In the genomic region with DNA sequence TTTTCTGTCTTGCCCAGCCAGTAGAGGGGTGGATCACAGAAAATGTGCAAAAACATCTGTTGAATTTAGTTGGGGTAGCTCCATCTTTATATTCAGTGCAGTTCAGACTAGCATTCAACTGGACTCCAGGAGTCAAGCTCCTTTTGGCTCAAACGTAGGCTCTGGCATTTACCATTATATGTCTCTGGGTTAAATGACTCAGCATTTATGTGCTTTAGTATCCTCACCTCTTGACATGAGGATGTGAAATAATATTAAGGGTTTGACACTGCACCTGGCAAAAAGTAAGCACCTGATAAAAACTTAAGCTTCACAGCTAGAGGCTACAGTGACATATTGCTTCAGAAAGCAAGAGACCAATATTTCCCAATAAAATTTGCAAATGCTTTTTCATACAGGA, we compare ENCODE assay signal across 30 cellular contexts. TPM values are rescaled to one million over a fixed set of nuclear protein-coding genes. Genes with fewer than 3 reads are reported as not detected.
A peak's percentile ranks its signal among the peaks of the same experiment; 100 is the strongest.
DNase-seq lines count a peak whose midpoint lies in the region; ATAC-seq and TF ChIP-seq lines count a peak whose summit lies in the region.
"Had no signal": no experiment of that assay in that cellular context is flagged by ENCODE, and none has a peak within 500 bp of the region (broad histone marks: within the 10 kb centered on the region; RNA-seq: fewer than 3 reads in every experiment).

No MANE protein-coding gene starts in this region.

- no peaks in the 10 kb centered on the region for H3K4me1 ChIP-seq in SK-N-SH (ENCODE audit: control insufficient read depth in 1 of 2, insufficient read depth in 2 of 2, low read depth in 1 of 2, low read length in 1 of 2)
- H3K4me1 ChIP-seq in HUES6 (ENCODE audit: control insufficient read depth, insufficient read depth, low read length): no peaks in the 10 kb centered on the region
- H3K4me1 ChIP-seq: tibial artery had no signal

- H3K9me3 Mint-ChIP-seq in activated T-helper 17 cell treated with anti-CD3 and anti-CD28 coated beads, Interleukin-2, amount 50 U/mL, for 72 hours: no peaks in the 10 kb centered on the region
- H3K9me3 Mint-ChIP-seq: CD8-positive, alpha-beta memory T cell; H9; naive thymus-derived CD8-positive, alpha-beta T cell had no signal

- 67% methylated on average over 1 of the region's 1 CpG for WGBS in SK-N-SH (ENCODE audit: low lambda C conversion rate)

- H3K4me1 Mint-ChIP-seq in activated T-helper 17 cell treated with anti-CD3 and anti-CD28 coated beads, Interleukin-2, amount 50 U/mL, for 72 hours: peaks cover 7% of the 10 kb centered on the region
- H3K4me1 Mint-ChIP-seq: H9 had no signal

- no peaks in the 10 kb centered on the region for H3K27me3 ChIP-seq in SK-N-SH (ENCODE audit: insufficient read depth)
- no peaks in the 10 kb centered on the region for H3K27me3 ChIP-seq in HUES6 (ENCODE audit: control insufficient read depth, insufficient read depth, low read length)
- H3K27me3 ChIP-seq: brain microvascular endothelial cell, tibial artery had no signal

- H3K4me3 ChIP-seq in SK-N-SH (ENCODE audit: low read depth in 2 of 2, low read length in 1 of 2) (no peak overlapping the region), HUES6 (ENCODE audit: low read depth, low read length) (no peak overlapping the region)
- H3K4me3 ChIP-seq: tibial artery had no signal

- TF ChIP-seq EP300 in SK-N-SH (IDR thresholded peaks at IDR 0.05; ENCODE audit: borderline replicate concordance in 1 of 2, low read depth in 1 of 2, low read length in 1 of 2): no peak

- no peak for TF ChIP-seq CTCF in SK-N-SH (IDR thresholded peaks at IDR 0.05)
- no peak for TF ChIP-seq CTCF in 22Rv1 (IDR thresholded peaks at IDR 0.05)

- H3K27ac Mint-ChIP-seq in activated T-helper 17 cell treated with anti-CD3 and anti-CD28 coated beads, Interleukin-2, amount 50 U/mL, for 72 hours: peak overlapping the region; percentile 49
- H3K27ac Mint-ChIP-seq: naive thymus-derived CD8-positive, alpha-beta T cell had no signal

- H3K9me3 ChIP-seq in SK-N-SH (no peaks in the 10 kb centered on the region), HUES6 (ENCODE audit: control insufficient read depth, insufficient read depth, low read depth, low read length) (no peaks in the 10 kb centered on the region)
- H3K9me3 ChIP-seq: tibial artery had no signal

- H3F3A ChIP-seq in SK-N-SH (replicated peaks; ENCODE audit: insufficient read depth): no peaks in the 10 kb centered on the region

- H3K4me2 ChIP-seq in SK-N-SH: no peak overlapping the region

- TF ChIP-seq RAD21 in SK-N-SH (IDR thresholded peaks at IDR 0.05; ENCODE audit: low read length): no peak

- DNase-seq in SK-N-SH (no peak), NCI-H2171 treated with DMSO at 0.1 percent for 48 hours (lab: John Stamatoyannopoulos, UW) (no peak), germinal center (ENCODE audit: low spot score) (no peak)
- DNase-seq: activated CD4-positive, alpha-beta T cell treated with anti-CD3 and anti-CD28 coated beads for 48 hours; amniotic stem cell; brain microvascular endothelial cell; CD8-positive, alpha-beta memory T cell; DMS79; GDM1; glutamatergic neuron; H9; KBM-7; midbrain; naive thymus-derived CD8-positive, alpha-beta T cell; NCI-H1417; NCI-H2081 treated with DMSO at 0.1 percent for 48 hours; NCI-H774; nucleus accumbens; small intestine; stimulated activated CD4-positive, alpha-beta T cell treated with anti-CD3 and anti-CD28 coated beads, Interleukin-1b, Interleukin-23, amount 100 ng/mL, for 48 hours; stimulated activated CD8-positive, alpha-beta memory T cell treated with anti-CD3 and anti-CD28 coated beads, Interleukin-4, amount 100 ng/mL, for 48 hours; T1000; tibial artery; WERI-Rb-1 had no signal

- CTCF ChIA-PET in SK-N-SH (lab: Yijun Ruan, JAX): interaction anchor here (1.3 to 10.6 kb wide), 5 partner anchors 8 to 54 kb away, joined by 4 to 74 read pairs (median 6); partner anchors contain the start of genes HDDC3 and RCCD1

- peaks cover 41% of the 10 kb centered on the region for H3K79me2 ChIP-seq in SK-N-SH (ENCODE audit: insufficient read depth)

- peaks cover 100% of the 10 kb centered on the region for H3K36me3 Mint-ChIP-seq in activated T-helper 17 cell treated with anti-CD3 and anti-CD28 coated beads, Interleukin-2, amount 50 U/mL, for 72 hours (ENCODE audit: low read depth)

- POLR2A ChIA-PET in SK-N-SH (lab: Yijun Ruan, JAX): no interaction called here

- no peaks in the 10 kb centered on the region for H3K27me3 Mint-ChIP-seq in activated T-helper 17 cell treated with anti-CD3 and anti-CD28 coated beads, Interleukin-2, amount 50 U/mL, for 72 hours
- H3K27me3 Mint-ChIP-seq: CD8-positive, alpha-beta memory T cell; naive thymus-derived CD8-positive, alpha-beta T cell had no signal

- H3K9ac ChIP-seq in SK-N-SH (no peak overlapping the region), HUES6 (ENCODE audit: low read length) (no peak overlapping the region)

- ATAC-seq in SK-N-SH treated with all-trans-retinoic acid at 6 μM for 48 hours (no peak), GM21515 (IDR thresholded peaks at IDR 0.05; ENCODE audit: unreplicated experiment) (no peak)
- ATAC-seq in activated T-helper 17 cell treated with anti-CD3 and anti-CD28 coated beads, Interleukin-2, amount 50 U/mL, for 72 hours (replicated peaks): no peak
- ATAC-seq: naive thymus-derived CD8-positive, alpha-beta T cell; Right ventricle myocardium inferior had no signal

- no peak overlapping the region for H3K4me3 Mint-ChIP-seq in activated T-helper 17 cell treated with anti-CD3 and anti-CD28 coated beads, Interleukin-2, amount 50 U/mL, for 72 hours
- H3K4me3 Mint-ChIP-seq: CD8-positive, alpha-beta memory T cell; H9; naive thymus-derived CD8-positive, alpha-beta T cell had no signal

- peaks cover 34 to 46% of the 10 kb centered on the region in 2 experiments for H3K36me3 ChIP-seq in SK-N-SH (replicated peaks in 1 of 2; ENCODE audit: control insufficient read depth in 1 of 2, insufficient read depth in 2 of 2, low read length in 1 of 2)
- H3K36me3 ChIP-seq in HUES6 (ENCODE audit: control insufficient read depth, insufficient read depth, low read length): peaks cover 95% of the 10 kb centered on the region

- H4K20me1 ChIP-seq in SK-N-SH (ENCODE audit: insufficient read depth): peaks cover 4% of the 10 kb centered on the region; the same call in 1 of the 2 replicates

- no peaks in the 10 kb centered on the region for H3K9me2 ChIP-seq in SK-N-SH

- H3K27ac ChIP-seq in SK-N-SH (ENCODE audit: low read depth in 2 of 2, low read length in 1 of 2) (peak overlapping the region; percentile 4 to 8; a peak in 1 of 4 replicates), 22Rv1 (peak overlapping the region; percentile 37; the same call in 1 of the 2 replicates), HUES6 (ENCODE audit: low read depth, low read length) (peak overlapping the region; percentile 61; the same call in 1 of the 2 replicates)
- H3K27ac ChIP-seq: brain microvascular endothelial cell, tibial artery, WERI-Rb-1 had no signal

- H2AFZ ChIP-seq in SK-N-SH (ENCODE audit: low read depth): no peak overlapping the region

TF ChIP-seq in SK-N-SH, 30 proteins besides CTCF, POLR2A, EP300 and RAD21 (continues in another document):
- TF ChIP-seq POLR2AphosphoS5 (IDR thresholded peaks at IDR 0.05; ENCODE audit: low read depth, low read length) (no peak), EZH2phosphoT487 (IDR thresholded peaks at IDR 0.05; ENCODE audit: borderline replicate concordance, low read depth) (no peak), RCOR1 (IDR thresholded peaks at IDR 0.05; ENCODE audit: low read length) (no peak), RXRA (IDR thresholded peaks at IDR 0.05; ENCODE audit: borderline replicate concordance, low read depth) (no peak)

TF ChIP-seq in SK-N-SH treated with all-trans-retinoic acid at 6 μM for 48 hours, 23 proteins besides CTCF, POLR2A, EP300 and RAD21:
- no peak for TF ChIP-seq CSDC2 (CRISPR knock-in tag; IDR thresholded peaks at IDR 0.05)
- no peak for TF ChIP-seq ARNTL (CRISPR knock-in tag; IDR thresholded peaks at IDR 0.05; ENCODE audit: borderline replicate concordance, low read depth)
- no peak for TF ChIP-seq TOX (CRISPR knock-in tag; IDR thresholded peaks at IDR 0.05; ENCODE audit: borderline replicate concordance)
- no peak for TF ChIP-seq TCF4 (CRISPR knock-in tag; IDR thresholded peaks at IDR 0.05; ENCODE audit: borderline replicate concordance)
- TF ChIP-seq OSR1 (CRISPR knock-in tag; IDR thresholded peaks at IDR 0.05): no peak
- TF ChIP-seq SNAI2 (CRISPR knock-in tag; IDR thresholded peaks at IDR 0.05): no peak
- no peak for TF ChIP-seq ZNF8 (CRISPR knock-in tag; IDR thresholded peaks at IDR 0.05)
- no peak for TF ChIP-seq BACH2 (CRISPR knock-in tag; IDR thresholded peaks at IDR 0.05; ENCODE audit: borderline replicate concordance)
- no peak for TF ChIP-seq ISL1 (CRISPR knock-in tag; IDR thresholded peaks at IDR 0.05)
- TF ChIP-seq ZFP30 (CRISPR knock-in tag; IDR thresholded peaks at IDR 0.05): no peak

RNA-seq across cellular contexts. Expression of gene PRC1, which starts 14.8 kb away (rescaled TPM):
- polyA plus RNA-seq in SK-N-SH (2012; rRNA removed): 125 and 132 TPM in 2 replicates
- 95.7 and 109 TPM in 2 replicates for polyA plus RNA-seq in SK-N-SH (2012; cell fraction: cytosol; rRNA removed)
- polyA plus RNA-seq in SK-N-SH (2012; cell fraction: nucleus; rRNA removed): 120 and 176 TPM in 2 replicates
- total RNA-seq in activated T-helper 17 cell treated with anti-CD3 and anti-CD28 coated beads, Interleukin-2, amount 50 U/mL, for 72 hours: 100 to 1,000 TPM; 133 to 158 TPM

RNA-seq across cellular contexts. Expression of gene RCCD1, which starts 24.9 kb away (rescaled TPM):
- 19.5 and 21.2 TPM in 2 replicates for polyA plus RNA-seq in SK-N-SH (2012; rRNA removed)
- 11.2 and 13.3 TPM in 2 replicates for polyA plus RNA-seq in SK-N-SH (2012; cell fraction: cytosol; rRNA removed)
- polyA plus RNA-seq in SK-N-SH (2012; cell fraction: nucleus; rRNA removed): 85.9 and 108 TPM in 2 replicates
- total RNA-seq in activated T-helper 17 cell treated with anti-CD3 and anti-CD28 coated beads, Interleukin-2, amount 50 U/mL, for 72 hours: 10 to 100 TPM; 31.9 to 32.8 TPM

RNA-seq across cellular contexts. Expression of gene VPS33B, which starts 42.8 kb away (rescaled TPM):
- polyA plus RNA-seq in SK-N-SH (2012; rRNA removed): 16.6 and 25.3 TPM in 2 replicates
- 9.9 and 12.4 TPM in 2 replicates for polyA plus RNA-seq in SK-N-SH (2012; cell fraction: cytosol; rRNA removed)
- polyA plus RNA-seq in SK-N-SH (2012; cell fraction: nucleus; rRNA removed): 63.5 and 71.2 TPM in 2 replicates
- total RNA-seq in activated T-helper 17 cell treated with anti-CD3 and anti-CD28 coated beads, Interleukin-2, amount 50 U/mL, for 72 hours: 10 to 100 TPM; 21.4 to 23.4 TPM

RNA-seq across cellular contexts. Expression of gene UNC45A, which starts 44.5 kb away (rescaled TPM):
- 85.1 and 89.4 TPM in 2 replicates for polyA plus RNA-seq in SK-N-SH (2012; rRNA removed)
- 33.2 and 50.5 TPM in 2 replicates for polyA plus RNA-seq in SK-N-SH (2012; cell fraction: cytosol; rRNA removed)
- 142 and 150 TPM in 2 replicates for polyA plus RNA-seq in SK-N-SH (2012; cell fraction: nucleus; rRNA removed)
- total RNA-seq in activated T-helper 17 cell treated with anti-CD3 and anti-CD28 coated beads, Interleukin-2, amount 50 U/mL, for 72 hours: 100 to 1,000 TPM; 101 to 103 TPM

RNA-seq across cellular contexts. Expression of gene HDDC3, which starts 47.2 kb away (rescaled TPM):
- 24.2 and 25.8 TPM in 2 replicates for polyA plus RNA-seq in SK-N-SH (2012; rRNA removed)
- polyA plus RNA-seq in SK-N-SH (2012; cell fraction: cytosol; rRNA removed): 16.3 and 19.5 TPM in 2 replicates
- 21.2 and 21.5 TPM in 2 replicates for polyA plus RNA-seq in SK-N-SH (2012; cell fraction: nucleus; rRNA removed)
- total RNA-seq in activated T-helper 17 cell treated with anti-CD3 and anti-CD28 coated beads, Interleukin-2, amount 50 U/mL, for 72 hours: 10 to 100 TPM; 15.9 to 19.0 TPM

Comparison
In these comparisons a context has a peak if more than half of its experiments do, and no peak if none do; other contexts are left out.
1. H3K27ac ChIP-seq: peak in every context shown above with its lines; median percentile 61 in HUES6; 37 in 22Rv1; 6 in SK-N-SH.